8 cellular contexts compared by ENCODE assay signal in genomic region chr12:6333566-6333965, GRCh38. TPM values are rescaled to one million over a fixed set of nuclear protein-coding genes. Genes with fewer than 3 reads are reported as not detected.
A peak's percentile ranks its signal among the peaks of the same experiment; 100 is the strongest.
DNase-seq lines count a peak whose midpoint lies in the region; ATAC-seq, FAIRE-seq and TF ChIP-seq lines count a peak whose summit lies in the region.

No MANE protein-coding gene starts in this region.

- peak overlapping the region; percentile 81 for H3K27ac Mint-ChIP-seq in activated CD4-positive, alpha-beta memory T cell treated with anti-CD3 and anti-CD28 coated beads for 36 hours

- CTCF ChIA-PET in activated CD4-positive, alpha-beta memory T cell treated with anti-CD3 and anti-CD28 coated beads for 36 hours (lab: Charles Lee) = interaction anchor here (1.0 to 4.6 kb wide), 3 partner anchors 11 to 204 kb away, joined by 4 to 43 read pairs (median 26); no protein-coding TSS in a partner anchor

- 67 to 82% methylated on average over 9 of the region's 9 CpGs for WGBS in lower leg skin, 2 donors

- peaks cover 20% of the 10 kb centered on the region for H3K4me1 Mint-ChIP-seq in activated CD4-positive, alpha-beta memory T cell treated with anti-CD3 and anti-CD28 coated beads for 36 hours (ENCODE audit: low read depth)

- POLR2A ChIA-PET in activated CD4-positive, alpha-beta memory T cell treated with anti-CD3 and anti-CD28 coated beads for 36 hours (lab: Charles Lee) = interaction anchor here (1.4 kb wide), 1 partner anchor 11 kb away, joined by 3 read pairs; no protein-coding TSS in a partner anchor

- peak; percentile 66 for ATAC-seq in foreskin keratinocyte
- peak; percentile 38 for ATAC-seq in stimulated activated naive CD8-positive, alpha-beta T cell treated with anti-CD3 and anti-CD28 coated beads, Interleukin-15, Interleukin-2, amounts not matched to agents 100 U/mL and 50 U/mL, for 24 hours
- no peak for ATAC-seq in HG03520 (IDR thresholded peaks at IDR 0.05; ENCODE audit: unreplicated experiment)
- ATAC-seq in HG02623 (IDR thresholded peaks at IDR 0.05; ENCODE audit: unreplicated experiment) = no peak

- TF ChIP-seq POLR2A in H54 (IDR thresholded peaks at IDR 0.05; ENCODE audit: low read depth, low read length) (no peak), lower leg skin (IDR thresholded peaks at IDR 0.05) (no peak)

- H3K4me3 ChIP-seq in lower leg skin (ENCODE audit: low read depth, poor library complexity, severe bottlenecking) = no peak overlapping the region

- H3K4me1 ChIP-seq in foreskin keratinocyte = peaks cover 40% of the 10 kb centered on the region

- H3K36me3 Mint-ChIP-seq in activated CD4-positive, alpha-beta memory T cell treated with anti-CD3 and anti-CD28 coated beads for 36 hours = peaks cover 46% of the 10 kb centered on the region

- peak; percentile 80 for DNase-seq in H54 (ENCODE audit: insufficient read length, low spot score)
- peak; percentile 35 for DNase-seq in activated CD4-positive, alpha-beta memory T cell treated with anti-CD3 and anti-CD28 coated beads for 36 hours
- peak; percentile 89 to 96 for DNase-seq in foreskin keratinocyte
- DNase-seq in stimulated activated naive CD8-positive, alpha-beta T cell treated with anti-CD3 and anti-CD28 coated beads, Interleukin-15, Interleukin-2, amounts not matched to agents 100 U/mL and 50 U/mL, for 24 hours = peak; percentile 61
- DNase-seq in lower leg skin (ENCODE audit: low spot score in 2 of 2) = no peak
- no peak for DNase-seq in DMS53 treated with DMSO at 0.1 percent for 48 hours (lab: John Stamatoyannopoulos, UW; ENCODE audit: unreplicated experiment)

- TF ChIP-seq CTCF in foreskin keratinocyte (conservative IDR thresholded peaks at IDR 0.05) = no peak
- TF ChIP-seq CTCF in lower leg skin (IDR thresholded peaks at IDR 0.05) = no peak

- H3K27ac ChIP-seq in foreskin keratinocyte = peak overlapping the region; percentile 85

- FAIRE-seq in H54 (lab: Jason Lieb, UNC) = no peak

- intact Hi-C loops in activated CD4-positive, alpha-beta memory T cell treated with anti-CD3 and anti-CD28 coated beads for 36 hours (cut with micrococcal nuclease) = no loop called here
- intact Hi-C loops in lower leg skin (cut with DNase I; ENCODE audit: low total_unique reads) = loop anchor here (10.0 kb wide), 1 partner anchor 201 kb away; the partner anchor contains the start of gene GAPDH

- no peak overlapping the region for H3K4me3 Mint-ChIP-seq in activated CD4-positive, alpha-beta memory T cell treated with anti-CD3 and anti-CD28 coated beads for 36 hours

- no peaks in the 10 kb centered on the region for H3K27me3 Mint-ChIP-seq in activated CD4-positive, alpha-beta memory T cell treated with anti-CD3 and anti-CD28 coated beads for 36 hours

- no peaks in the 10 kb centered on the region for H3K27me3 ChIP-seq in foreskin keratinocyte

- no peaks in the 10 kb centered on the region for H3K9me3 Mint-ChIP-seq in activated CD4-positive, alpha-beta memory T cell treated with anti-CD3 and anti-CD28 coated beads for 36 hours

RNA-seq across cellular contexts. Expression of gene TNFRSF1A, which starts 8.3 kb away (rescaled TPM):
- 10 to 100 TPM; 47.5 to 49.6 TPM for total RNA-seq in activated CD4-positive, alpha-beta memory T cell treated with anti-CD3 and anti-CD28 coated beads for 36 hours
- total RNA-seq in foreskin keratinocyte = 125 and 135 TPM in 2 replicates
- polyA plus RNA-seq in foreskin keratinocyte = 113 TPM in 2 replicates
- total RNA-seq in lower leg skin = 100 to 1,000 TPM; 104 to 252 (median 186) TPM

RNA-seq across cellular contexts. Expression of gene PLEKHG6, which starts 23.1 kb away (rescaled TPM):
- not detected for total RNA-seq in activated CD4-positive, alpha-beta memory T cell treated with anti-CD3 and anti-CD28 coated beads for 36 hours
- total RNA-seq in foreskin keratinocyte (3.3 and 4.5 TPM in 2 replicates), lower leg skin (10 to 100 TPM; 10.6 to 34.1 (median 22.4) TPM)
- 3.5 and 3.6 TPM in 2 replicates for polyA plus RNA-seq in foreskin keratinocyte

RNA-seq across cellular contexts. Expression of gene SCNN1A, which starts 41.8 kb away (rescaled TPM):
- total RNA-seq in activated CD4-positive, alpha-beta memory T cell treated with anti-CD3 and anti-CD28 coated beads for 36 hours = under 1 TPM; 0.17 to 0.26 TPM
- total RNA-seq in foreskin keratinocyte (1.1 and 3.2 TPM in 2 replicates), lower leg skin (100 to 1,000 TPM in 3 of 4 donors, 10 to 100 TPM in 1; 74.6 to 139 (median 119) TPM)
- 1.2 and 3.2 TPM in 2 replicates for polyA plus RNA-seq in foreskin keratinocyte

RNA-seq across cellular contexts. Expression of gene LTBR, which starts 50.4 kb away (rescaled TPM):
- total RNA-seq in activated CD4-positive, alpha-beta memory T cell treated with anti-CD3 and anti-CD28 coated beads for 36 hours = 1 to 10 TPM; 1.5 to 1.9 TPM
- total RNA-seq in foreskin keratinocyte (112 and 121 TPM in 2 replicates), lower leg skin (100 to 1,000 TPM; 174 to 298 (median 196) TPM)
- 119 and 138 TPM in 2 replicates for polyA plus RNA-seq in foreskin keratinocyte

Comparison
In these comparisons a context has a peak if more than half of its experiments do, and no peak if none do; other contexts are left out.
1. DNase-seq: peak in H54 (single experiment), activated CD4-positive, alpha-beta memory T cell treated with anti-CD3 and anti-CD28 coated beads for 36 hours (single experiment), foreskin keratinocyte (2 of 2) and stimulated activated naive CD8-positive, alpha-beta T cell treated with anti-CD3 and anti-CD28 coated beads, Interleukin-15, Interleukin-2, amounts not matched to agents 100 U/mL and 50 U/mL, for 24 hours (single experiment); none in lower leg skin (0 of 2) and DMS53 treated with DMSO at 0.1 percent for 48 hours (single experiment).
2. ATAC-seq: peak in foreskin keratinocyte (single experiment) and stimulated activated naive CD8-positive, alpha-beta T cell treated with anti-CD3 and anti-CD28 coated beads, Interleukin-15, Interleukin-2, amounts not matched to agents 100 U/mL and 50 U/mL, for 24 hours (single experiment); none in HG03520 (single experiment) and HG02623 (single experiment).
3. RNA of gene SCNN1A, which starts 41.8 kb away (total RNA-seq): 74.6 to 139 TPM in lower leg skin; 1.1 to 3.2 TPM in foreskin keratinocyte and 0.17 to 0.26 TPM in activated CD4-positive, alpha-beta memory T cell treated with anti-CD3 and anti-CD28 coated beads for 36 hours; every median in the first group is over 10 times any median in the second.